Comparison of ENCODE assay signal across 8 cellular contexts in genomic region chr1:207306023-207306422, GRCh38.
"Had no signal": no experiment of that assay in that cellular context is flagged by ENCODE, and none has a peak within 500 bp of the region (broad histone marks: within the 10 kb centered on the region; RNA-seq: fewer than 3 reads in every experiment).

No MANE protein-coding gene starts in this region.

- FAIRE-seq: G401.6, GM12878, GM12891, GM12892, GM18507, GM19239 had no signal

- ATAC-seq: GM12878 had no signal

- DNase-seq: GDM1, GF-D8 had no signal

- H3K4me3 ChIP-seq: GM12878 had no signal
